9 cellular contexts compared by ENCODE assay signal in the genomic region with DNA sequence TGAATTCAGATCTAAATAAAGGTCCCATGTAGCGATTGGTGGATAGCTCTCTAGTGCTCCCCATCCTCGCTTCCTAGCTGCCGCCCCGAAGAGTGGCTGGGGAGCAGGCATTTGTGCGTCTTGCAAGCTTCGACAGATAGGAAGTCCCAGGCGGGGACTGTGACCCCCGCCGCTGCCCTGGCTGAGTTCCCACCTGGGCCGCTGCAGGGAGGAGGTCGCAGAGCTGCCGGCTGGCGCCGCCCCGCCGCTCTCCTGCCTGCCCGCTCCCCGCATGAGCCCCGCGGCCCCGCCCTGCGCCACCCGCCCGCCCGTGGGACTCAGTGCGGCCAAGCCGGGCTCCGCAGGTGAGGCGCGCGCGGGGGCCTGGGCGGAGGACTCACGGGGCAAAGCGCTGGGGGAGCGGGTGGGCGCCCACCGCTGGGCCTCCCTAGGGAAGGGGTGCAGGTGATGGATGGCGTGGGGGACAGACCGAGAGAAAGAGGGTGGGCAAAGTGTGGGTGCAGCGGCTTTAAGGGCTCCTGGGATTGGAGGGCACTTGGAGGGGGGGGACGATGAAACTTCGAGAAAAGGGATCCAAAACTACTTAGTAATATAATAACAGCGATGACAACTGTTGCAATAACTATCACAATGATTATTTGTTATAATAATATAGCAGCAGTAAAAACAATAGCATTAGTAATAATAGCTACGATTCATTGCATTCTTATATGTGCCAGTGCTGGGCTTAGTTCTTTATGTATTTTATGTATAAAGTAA. TPM values are rescaled to one million over a fixed set of nuclear protein-coding genes. Genes with fewer than 3 reads are reported as not detected.
DNase-seq lines count a peak whose midpoint lies in the region; ATAC-seq and TF ChIP-seq lines count a peak whose summit lies in the region.
"Had no signal": no experiment of that assay in that cellular context is flagged by ENCODE, and none has a peak within 500 bp of the region (broad histone marks: within the 10 kb centered on the region; RNA-seq: fewer than 3 reads in every experiment).

A gene (plus strand): TSS at position 80 of the 759 bp plus-strand sequence. CDS start 14,547 bp downstream, outside the sequence.

- H2BK15ac ChIP-seq in H9 (ENCODE audit: low read depth, low read length) = no peak within 1 kb of the TSS

- H2BK5ac ChIP-seq in H9 (ENCODE audit: insufficient read length, low read length) = no peak within 1 kb of the TSS

- H3K4me3 Mint-ChIP-seq in H9 = peak within 1 kb of the TSS; percentile 54 to 66; a peak in 4 of 5 replicates

- H4K8ac ChIP-seq in H9 (replicated peaks; ENCODE audit: insufficient read length, low read depth, low read length) = no peak within 1 kb of the TSS

- peak within 1 kb of the TSS; percentile 24 for H3K4me2 ChIP-seq in H9 (ENCODE audit: insufficient read depth, insufficient read length, low read length)

- H3K4me3 ChIP-seq in fibroblast of the aortic adventitia (ENCODE audit: low read depth, low read length) (peak within 1 kb of the TSS; percentile 28), skin epidermis (peak within 1 kb of the TSS in 4 of 7 experiments; percentile 14 to 25 (median 22))
- H3K4me3 ChIP-seq: lung had no signal

- no peak within 1 kb of the TSS for H4K5ac ChIP-seq in H9 (ENCODE audit: insufficient read length, low read depth, low read length)

- H2AFZ ChIP-seq in H9 (ENCODE audit: low read length) = no peak within 1 kb of the TSS

- no peaks in the 10 kb centered on the region; the same call in 1 of the 2 replicates for H3K4me1 ChIP-seq in H9 (ENCODE audit: insufficient read depth, low read length)

- no peak within 1 kb of the TSS for H3K23ac ChIP-seq in H9 (ENCODE audit: insufficient read length, low read depth, low read length)

- H4K91ac ChIP-seq in H9 (ENCODE audit: insufficient read length, low read depth, low read length) = no peak within 1 kb of the TSS

- WGBS in H9 (ENCODE audit: extremely low coverage, insufficient read length, low lambda C conversion rate) = no CpG with 5 or more reads among the region's 45 CpGs

- H3K9ac ChIP-seq in H9 (ENCODE audit: extremely low read depth, insufficient read length, low read length) = no peak within 1 kb of the TSS

- no peaks in the 10 kb centered on the region for H3K9me3 Mint-ChIP-seq in H9

- no peak within 1 kb of the TSS for H3T11ph ChIP-seq in H9 (ENCODE audit: low read length)

- H3K36me3 Mint-ChIP-seq in H9 (ENCODE audit: insufficient read depth in 1 of 3, low read depth in 3 of 3) = no peaks in the 10 kb centered on the region

- H2AK5ac ChIP-seq in H9 (ENCODE audit: insufficient read length, low read length) = no peak within 1 kb of the TSS

- H3K9me3 ChIP-seq in H9 (ENCODE audit: control insufficient read depth, low read depth, low read length) = no peaks in the 10 kb centered on the region

- H3K23me2 ChIP-seq in H9 (ENCODE audit: insufficient read length, low read depth, low read length, poor library complexity, severe bottlenecking) = no peaks in the 10 kb centered on the region

- H2BK12ac ChIP-seq in H9 (ENCODE audit: insufficient read length, low read depth, low read length) = no peak within 1 kb of the TSS

- no peaks in the 10 kb centered on the region for H4K20me1 ChIP-seq in H9 (ENCODE audit: control insufficient read depth, insufficient read depth, insufficient read length)

- H3K27ac Mint-ChIP-seq in H9 = no peak within 1 kb of the TSS

- no peaks in the 10 kb centered on the region for H3K27me3 ChIP-seq in H9 (ENCODE audit: insufficient read depth, low read length)

- no peak within 1 kb of the TSS for H2BK20ac ChIP-seq in H9 (ENCODE audit: low read depth, low read length, poor library complexity, severe bottlenecking)

- DNase-seq in H9 = peak; percentile 69
- DNase-seq in activated CD4-positive, alpha-beta T cell treated with anti-CD3 and anti-CD28 coated beads, Interleukin-2, amount 50 U/mL, for 4 hours = peak; percentile 10 to 13
- DNase-seq in fibroblast of the aortic adventitia (ENCODE audit: low read depth) = no peak
- DNase-seq in NK-92 treated with Interleukin-12 subunit alpha and Interleukin-12 subunit beta, amount 100 ng/mL, for 24 hours (lab: John Stamatoyannopoulos, UW) = no peak
- no peak for DNase-seq in NCI-H1694 (lab: John Stamatoyannopoulos, UW)

- H3K79me1 ChIP-seq in H9 (ENCODE audit: insufficient read depth, low read depth, low read length, poor library complexity, severe bottlenecking) = no peaks in the 10 kb centered on the region

- H3K18ac ChIP-seq in H9 (ENCODE audit: insufficient read length, low read depth, low read length) = no peak within 1 kb of the TSS

- no peak for TF ChIP-seq POLR2A in GM18505 (IDR thresholded peaks at IDR 0.05; ENCODE audit: borderline replicate concordance, extremely low read depth, insufficient read depth, insufficient read length)

- TF ChIP-seq CTCF in H9 (conservative IDR thresholded peaks at IDR 0.05) (no peak), fibroblast of the aortic adventitia (IDR thresholded peaks at IDR 0.05; ENCODE audit: insufficient read depth, low read length) (no peak)

- H3K14ac ChIP-seq in H9 (ENCODE audit: insufficient read depth, low read length) = no peak within 1 kb of the TSS

- H3K4ac ChIP-seq in H9 (ENCODE audit: low read depth, low read length) = no peak within 1 kb of the TSS

- H3K79me2 ChIP-seq in H9 (ENCODE audit: insufficient read depth, low read length) = no peaks in the 10 kb centered on the region

- H3K27ac ChIP-seq in H9 (ENCODE audit: insufficient read length, low read depth, low read length) (no peak within 1 kb of the TSS), skin epidermis (no peak within 1 kb of the TSS)

- H3K4me1 Mint-ChIP-seq in H9 = peaks cover 12 to 13% of the 10 kb centered on the region in 2 experiments

- ATAC-seq in GM18505 (IDR thresholded peaks at IDR 0.05; ENCODE audit: unreplicated experiment) (no peak), GM19328 (IDR thresholded peaks at IDR 0.05; ENCODE audit: unreplicated experiment) (no peak)

- H2BK120ac ChIP-seq in H9 (ENCODE audit: low read depth, low read length, poor library complexity, severe bottlenecking) = no peak within 1 kb of the TSS

- peaks cover 6% of the 10 kb centered on the region; the same call in 1 of the 2 replicates for H3K27me3 Mint-ChIP-seq in H9 (ENCODE audit: low read depth)

- no peak within 1 kb of the TSS for H3K56ac ChIP-seq in H9 (ENCODE audit: insufficient read length, low read depth, low read length)

RNA-seq across cellular contexts. Expression of the gene that starts here (rescaled TPM):
- total RNA-seq in H9 (2021) (0.11 and 0.13 TPM in 2 replicates), fibroblast of the aortic adventitia (ENCODE audit: low replicate concordance) (0.09 TPM in 1 of 2 replicates, not detected in the other)

Comparison
In these comparisons a context has a peak if more than half of its experiments do, and no peak if none do; other contexts are left out.
1. Peak in DNase-seq and H3K4me2 ChIP-seq in H9; RNA of the gene not detected or under 1 TPM.
2. DNase-seq: peak in activated CD4-positive, alpha-beta T cell treated with anti-CD3 and anti-CD28 coated beads, Interleukin-2, amount 50 U/mL, for 4 hours (2 of 2); none in fibroblast of the aortic adventitia (single experiment), NK-92 treated with Interleukin-12 subunit alpha and Interleukin-12 subunit beta, amount 100 ng/mL, for 24 hours (single experiment) and NCI-H1694 (single experiment).